In the genomic region with DNA sequence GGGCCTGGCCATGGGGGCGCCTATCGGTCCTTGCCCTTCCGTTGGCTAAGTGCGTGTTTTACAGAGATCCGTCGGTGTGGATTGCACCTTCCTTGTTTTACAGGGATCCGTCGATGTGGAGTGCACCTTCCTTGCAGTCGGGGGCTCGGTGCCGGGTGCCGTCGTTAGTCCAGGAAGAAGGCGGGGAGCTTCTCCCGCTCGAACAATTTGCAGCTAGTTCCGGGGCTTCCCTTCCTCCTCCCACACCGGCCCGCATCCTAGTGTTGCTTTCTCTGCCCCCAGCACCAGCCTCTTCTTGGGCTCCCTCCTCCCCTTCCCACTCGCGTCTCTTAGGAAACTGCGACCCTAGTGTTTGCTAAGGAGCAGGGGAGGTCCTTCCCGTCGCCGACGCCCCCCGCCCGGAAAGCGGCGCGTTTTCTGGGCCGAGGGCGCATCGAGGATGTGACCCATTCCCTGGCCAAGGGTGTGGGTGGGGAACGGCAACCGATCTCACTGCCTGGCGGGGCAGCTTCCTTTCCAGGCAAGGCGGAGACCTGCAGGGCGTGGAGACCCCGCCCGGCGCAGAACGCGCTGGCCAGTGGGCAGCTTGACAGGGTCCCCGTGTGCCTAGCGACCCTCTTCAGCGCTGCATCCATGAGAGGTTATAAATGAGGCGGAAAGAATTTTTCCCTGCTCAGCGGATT, we compare ENCODE assay signal across 2 cellular contexts.
TF ChIP-seq lines count a peak whose summit lies in the region.

No MANE protein-coding gene starts in this region.

TF ChIP-seq in SK-N-SH, 30 proteins besides CTCF, POLR2A, EP300 and RAD21 (continued from another document):
- TF ChIP-seq, protein P1, sequence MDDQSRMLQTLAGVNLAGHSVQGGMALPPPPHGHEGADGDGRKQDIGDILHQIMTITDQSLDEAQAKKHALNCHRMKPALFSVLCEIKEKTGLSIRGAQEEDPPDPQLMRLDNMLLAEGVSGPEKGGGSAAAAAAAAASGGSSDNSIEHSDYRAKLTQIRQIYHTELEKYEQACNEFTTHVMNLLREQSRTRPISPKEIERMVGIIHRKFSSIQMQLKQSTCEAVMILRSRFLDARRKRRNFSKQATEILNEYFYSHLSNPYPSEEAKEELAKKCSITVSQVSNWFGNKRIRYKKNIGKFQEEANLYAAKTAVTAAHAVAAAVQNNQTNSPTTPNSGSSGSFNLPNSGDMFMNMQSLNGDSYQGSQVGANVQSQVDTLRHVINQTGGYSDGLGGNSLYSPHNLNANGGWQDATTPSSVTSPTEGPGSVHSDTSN (IDR thresholded peaks at IDR 0.05), result no peak
- no peak for TF ChIP-seq POLR2AphosphoS5 (IDR thresholded peaks at IDR 0.05; ENCODE audit: low read depth, low read length)
- no peak for TF ChIP-seq YY1 (IDR thresholded peaks at IDR 0.05; ENCODE audit: low read depth)
- no peak for TF ChIP-seq FOXJ3 (CRISPR knock-in tag; IDR thresholded peaks at IDR 0.05)
- TF ChIP-seq, protein P2, sequence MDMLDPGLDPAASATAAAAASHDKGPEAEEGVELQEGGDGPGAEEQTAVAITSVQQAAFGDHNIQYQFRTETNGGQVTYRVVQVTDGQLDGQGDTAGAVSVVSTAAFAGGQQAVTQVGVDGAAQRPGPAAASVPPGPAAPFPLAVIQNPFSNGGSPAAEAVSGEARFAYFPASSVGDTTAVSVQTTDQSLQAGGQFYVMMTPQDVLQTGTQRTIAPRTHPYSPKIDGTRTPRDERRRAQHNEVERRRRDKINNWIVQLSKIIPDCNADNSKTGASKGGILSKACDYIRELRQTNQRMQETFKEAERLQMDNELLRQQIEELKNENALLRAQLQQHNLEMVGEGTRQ (IDR thresholded peaks at IDR 0.05; ENCODE audit: borderline replicate concordance, low read depth, low read length), result no peak

TF ChIP-seq in SK-N-SH treated with all-trans-retinoic acid at 6 μM for 48 hours, 23 proteins besides CTCF, POLR2A, EP300 and RAD21 (continued from another document):
- TF ChIP-seq, protein P3, sequence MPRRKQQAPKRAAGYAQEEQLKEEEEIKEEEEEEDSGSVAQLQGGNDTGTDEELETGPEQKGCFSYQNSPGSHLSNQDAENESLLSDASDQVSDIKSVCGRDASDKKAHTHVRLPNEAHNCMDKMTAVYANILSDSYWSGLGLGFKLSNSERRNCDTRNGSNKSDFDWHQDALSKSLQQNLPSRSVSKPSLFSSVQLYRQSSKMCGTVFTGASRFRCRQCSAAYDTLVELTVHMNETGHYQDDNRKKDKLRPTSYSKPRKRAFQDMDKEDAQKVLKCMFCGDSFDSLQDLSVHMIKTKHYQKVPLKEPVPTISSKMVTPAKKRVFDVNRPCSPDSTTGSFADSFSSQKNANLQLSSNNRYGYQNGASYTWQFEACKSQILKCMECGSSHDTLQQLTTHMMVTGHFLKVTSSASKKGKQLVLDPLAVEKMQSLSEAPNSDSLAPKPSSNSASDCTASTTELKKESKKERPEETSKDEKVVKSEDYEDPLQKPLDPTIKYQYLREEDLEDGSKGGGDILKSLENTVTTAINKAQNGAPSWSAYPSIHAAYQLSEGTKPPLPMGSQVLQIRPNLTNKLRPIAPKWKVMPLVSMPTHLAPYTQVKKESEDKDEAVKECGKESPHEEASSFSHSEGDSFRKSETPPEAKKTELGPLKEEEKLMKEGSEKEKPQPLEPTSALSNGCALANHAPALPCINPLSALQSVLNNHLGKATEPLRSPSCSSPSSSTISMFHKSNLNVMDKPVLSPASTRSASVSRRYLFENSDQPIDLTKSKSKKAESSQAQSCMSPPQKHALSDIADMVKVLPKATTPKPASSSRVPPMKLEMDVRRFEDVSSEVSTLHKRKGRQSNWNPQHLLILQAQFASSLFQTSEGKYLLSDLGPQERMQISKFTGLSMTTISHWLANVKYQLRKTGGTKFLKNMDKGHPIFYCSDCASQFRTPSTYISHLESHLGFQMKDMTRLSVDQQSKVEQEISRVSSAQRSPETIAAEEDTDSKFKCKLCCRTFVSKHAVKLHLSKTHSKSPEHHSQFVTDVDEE (CRISPR knock-in tag; IDR thresholded peaks at IDR 0.05), result no peak
- TF ChIP-seq, protein P4, sequence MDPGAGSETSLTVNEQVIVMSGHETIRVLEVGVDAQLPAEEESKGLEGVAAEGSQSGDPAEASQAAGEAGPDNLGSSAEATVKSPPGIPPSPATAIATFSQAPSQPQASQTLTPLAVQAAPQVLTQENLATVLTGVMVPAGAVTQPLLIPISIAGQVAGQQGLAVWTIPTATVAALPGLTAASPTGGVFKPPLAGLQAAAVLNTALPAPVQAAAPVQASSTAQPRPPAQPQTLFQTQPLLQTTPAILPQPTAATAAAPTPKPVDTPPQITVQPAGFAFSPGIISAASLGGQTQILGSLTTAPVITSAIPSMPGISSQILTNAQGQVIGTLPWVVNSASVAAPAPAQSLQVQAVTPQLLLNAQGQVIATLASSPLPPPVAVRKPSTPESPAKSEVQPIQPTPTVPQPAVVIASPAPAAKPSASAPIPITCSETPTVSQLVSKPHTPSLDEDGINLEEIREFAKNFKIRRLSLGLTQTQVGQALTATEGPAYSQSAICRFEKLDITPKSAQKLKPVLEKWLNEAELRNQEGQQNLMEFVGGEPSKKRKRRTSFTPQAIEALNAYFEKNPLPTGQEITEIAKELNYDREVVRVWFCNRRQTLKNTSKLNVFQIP (CRISPR knock-in tag; IDR thresholded peaks at IDR 0.05; ENCODE audit: borderline replicate concordance, low read depth), result no peak
- TF ChIP-seq GLIS3 (CRISPR knock-in tag; IDR thresholded peaks at IDR 0.05) (no peak), ARNTL (CRISPR knock-in tag; IDR thresholded peaks at IDR 0.05; ENCODE audit: borderline replicate concordance, low read depth) (no peak), ZFP30 (CRISPR knock-in tag; IDR thresholded peaks at IDR 0.05) (no peak), TOX (CRISPR knock-in tag; IDR thresholded peaks at IDR 0.05; ENCODE audit: borderline replicate concordance) (no peak), BACH2 (CRISPR knock-in tag; IDR thresholded peaks at IDR 0.05; ENCODE audit: borderline replicate concordance) (no peak), ZC3H10 (CRISPR knock-in tag; IDR thresholded peaks at IDR 0.05) (no peak), ESRRG (CRISPR knock-in tag; IDR thresholded peaks at IDR 0.05) (no peak), ISL1 (CRISPR knock-in tag; IDR thresholded peaks at IDR 0.05) (no peak)
- TF ChIP-seq, protein P5, sequence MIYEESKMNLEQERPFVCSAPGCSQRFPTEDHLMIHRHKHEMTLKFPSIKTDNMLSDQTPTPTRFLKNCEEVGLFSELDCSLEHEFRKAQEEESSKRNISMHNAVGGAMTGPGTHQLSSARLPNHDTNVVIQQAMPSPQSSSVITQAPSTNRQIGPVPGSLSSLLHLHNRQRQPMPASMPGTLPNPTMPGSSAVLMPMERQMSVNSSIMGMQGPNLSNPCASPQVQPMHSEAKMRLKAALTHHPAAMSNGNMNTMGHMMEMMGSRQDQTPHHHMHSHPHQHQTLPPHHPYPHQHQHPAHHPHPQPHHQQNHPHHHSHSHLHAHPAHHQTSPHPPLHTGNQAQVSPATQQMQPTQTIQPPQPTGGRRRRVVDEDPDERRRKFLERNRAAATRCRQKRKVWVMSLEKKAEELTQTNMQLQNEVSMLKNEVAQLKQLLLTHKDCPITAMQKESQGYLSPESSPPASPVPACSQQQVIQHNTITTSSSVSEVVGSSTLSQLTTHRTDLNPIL (CRISPR knock-in tag; IDR thresholded peaks at IDR 0.05; ENCODE audit: low read depth), result no peak
TF ChIP-seq in SK-N-SH treated with all-trans-retinoic acid at 6 μM for 48 hours: peak in this region for 0.
